Comparison of ENCODE assay signal across 11 cellular contexts in genomic region chr17:46832945-46833839, GRCh38. TPM values are rescaled to one million over a fixed set of nuclear protein-coding genes. Genes with fewer than 3 reads are reported as not detected.
DNase-seq lines count a peak whose midpoint lies in the region; ATAC-seq, FAIRE-seq and TF ChIP-seq lines count a peak whose summit lies in the region.
"Had no signal": no experiment of that assay in that cellular context is flagged by ENCODE, and none has a peak within 500 bp of the region (broad histone marks: within the 10 kb centered on the region; RNA-seq: fewer than 3 reads in every experiment).

No MANE protein-coding gene starts in this region.

- H3K4me1 ChIP-seq in PC-3 (ENCODE audit: insufficient read depth, low read length): peaks cover 9% of the 10 kb centered on the region; the same call in 1 of the 2 replicates
- peaks cover 3 to 35% (median 13%) of the 10 kb centered on the region in 3 donors for H3K4me1 ChIP-seq in esophagus squamous epithelium
- H3K4me1 ChIP-seq in neural progenitor cell: peaks cover 15% of the 10 kb centered on the region
- no peaks in the 10 kb centered on the region for H3K4me1 ChIP-seq in small intestine (ENCODE audit: control insufficient read depth in 2 of 2, insufficient read depth in 1 of 2, low read depth in 1 of 2, low read length in 1 of 2)

- peaks cover 37% of the 10 kb centered on the region for H3K27me3 Mint-ChIP-seq in neural progenitor cell (ENCODE audit: insufficient read depth, low read depth)

- POLR2A ChIA-PET in PC-3 (lab: Charles Lee; ENCODE audit: unreplicated experiment): interaction anchor here (0.6 to 0.7 kb wide), 2 partner anchors 21 to 74 kb away, joined by 3 to 4 read pairs; no protein-coding TSS in a partner anchor

- no peak overlapping the region for H3K4me3 ChIP-seq in PC-3 (ENCODE audit: low read length)
- peak overlapping the region in 1 of 4 donors; percentile 32 for H3K4me3 ChIP-seq in esophagus squamous epithelium
- H3K4me3 ChIP-seq in neural progenitor cell: no peak overlapping the region
- no peak overlapping the region for H3K4me3 ChIP-seq in small intestine (ENCODE audit: low read depth in 1 of 2, low read length in 2 of 2)
- H3K4me3 ChIP-seq in coronary artery: no peak overlapping the region

- H3K79me2 ChIP-seq in PC-3 (ENCODE audit: low read length): no peaks in the 10 kb centered on the region
- H3K79me2 ChIP-seq in neural progenitor cell (ENCODE audit: low read depth): no peaks in the 10 kb centered on the region

- H4K20me1 ChIP-seq in PC-3 (ENCODE audit: low read length): no peaks in the 10 kb centered on the region
- peaks cover 55% of the 10 kb centered on the region for H4K20me1 ChIP-seq in neural progenitor cell (ENCODE audit: low read depth)

- peak overlapping the region; percentile 100 for H3K27ac Mint-ChIP-seq in neural progenitor cell

- H3K4me3 Mint-ChIP-seq in neural progenitor cell: peak overlapping the region; percentile 79

- intact Hi-C loops in PC-3 (cut with micrococcal nuclease) (no loop called here), esophagus squamous epithelium (cut with DNase I) (no loop called here), left colon (cut with DNase I, micrococcal nuclease) (no loop called here)

- H3K4me2 ChIP-seq in PC-3 (ENCODE audit: low read length) (no peak overlapping the region), neural progenitor cell (peak overlapping the region; percentile 75)

- H3K36me3 Mint-ChIP-seq in neural progenitor cell: no peaks in the 10 kb centered on the region

- FAIRE-seq in small intestine (lab: Jason Lieb, UNC): no peak
- FAIRE-seq: G401.6 had no signal

- no peaks in the 10 kb centered on the region for H3K9me3 ChIP-seq in PC-3 (ENCODE audit: low read length)
- H3K9me3 ChIP-seq in esophagus squamous epithelium: no peaks in the 10 kb centered on the region
- no peaks in the 10 kb centered on the region for H3K9me3 ChIP-seq in neural progenitor cell (ENCODE audit: low read depth)
- no peaks in the 10 kb centered on the region for H3K9me3 ChIP-seq in small intestine (ENCODE audit: control insufficient read depth, low read depth)

- H3K4me1 Mint-ChIP-seq in neural progenitor cell: peaks cover 69% of the 10 kb centered on the region

- H2AFZ ChIP-seq in PC-3 (ENCODE audit: low read length) (peak overlapping the region; percentile 18; the same call in 1 of the 2 replicates), neural progenitor cell (replicated peaks) (no peak overlapping the region)

- peak; percentile 70 for ATAC-seq in PC-3
- ATAC-seq in left colon: no peak

- H3K9me3 Mint-ChIP-seq in neural progenitor cell: no peaks in the 10 kb centered on the region

- no peak overlapping the region for H3K9ac ChIP-seq in PC-3 (ENCODE audit: low read length)
- H3K9ac ChIP-seq in neural progenitor cell: no peak overlapping the region

- TF ChIP-seq CTCF in PC-3 (conservative IDR thresholded peaks at IDR 0.05; ENCODE audit: low read depth, low read length): no peak
- TF ChIP-seq CTCF in esophagus squamous epithelium (IDR thresholded peaks at IDR 0.05): no peak
- TF ChIP-seq CTCF in neural progenitor cell (IDR thresholded peaks at IDR 0.05): no peak
- TF ChIP-seq CTCF in coronary artery (IDR thresholded peaks at IDR 0.05): no peak

- H3F3A ChIP-seq in PC-3 (ENCODE audit: low read length, unreplicated experiment): no peaks in the 10 kb centered on the region
- H3F3A ChIP-seq in neural progenitor cell (ENCODE audit: low read depth): no peaks in the 10 kb centered on the region

- no peak for TF ChIP-seq POLR2A in esophagus squamous epithelium (IDR thresholded peaks at IDR 0.05)

- WGBS in esophagus squamous epithelium, 2 donors: 32 to 46% methylated on average over 10 to 11 of the region's 17 CpGs
- WGBS in small intestine, 3 donors: 69 to 73% (median 70%) methylated on average over 17 of the region's 17 CpGs

- BruUV-seq in PC-3 (replicated peaks; lab: Mats Ljungman, UMichigan): no TSS peak

- H3K27ac ChIP-seq in PC-3 (ENCODE audit: low read length): no peak overlapping the region
- H3K27ac ChIP-seq in esophagus squamous epithelium: peak overlapping the region; percentile 44 to 61 (median 57)
- H3K27ac ChIP-seq in neural progenitor cell: no peak overlapping the region
- H3K27ac ChIP-seq in small intestine (ENCODE audit: low read depth in 1 of 2, low read length in 1 of 2): no peak overlapping the region
- H3K27ac ChIP-seq in coronary artery: no peak overlapping the region

- CTCF ChIA-PET in PC-3 (lab: Charles Lee): interaction anchor here (0.5 to 1.0 kb wide), 3 partner anchors 9 to 113 kb away, joined by 3 to 9 read pairs (median 5); no protein-coding TSS in a partner anchor

- no peaks in the 10 kb centered on the region for H3K9me2 ChIP-seq in PC-3 (replicated peaks; ENCODE audit: low read length)

- DNase-seq in EL (peak; percentile 63), PC-3 (peak; percentile 59), esophagus squamous epithelium (lab: John Stamatoyannopoulos, UW) (no peak), neural progenitor cell (ENCODE audit: low spot score) (peak; percentile 33), small intestine (no peak), left colon (no peak), coronary artery (ENCODE audit: low spot score) (no peak), NCI-H128 (lab: John Stamatoyannopoulos, UW; ENCODE audit: unreplicated experiment) (no peak)
- DNase-seq: activated gamma-delta T cell had no signal

- H3K27me3 ChIP-seq in PC-3 (ENCODE audit: low read length): no peaks in the 10 kb centered on the region
- H3K27me3 ChIP-seq in esophagus squamous epithelium: peaks cover 0 to 28% (median 0%) of the 10 kb centered on the region in 4 donors
- H3K27me3 ChIP-seq in neural progenitor cell: peaks cover 85% of the 10 kb centered on the region
- no peaks in the 10 kb centered on the region for H3K27me3 ChIP-seq in small intestine (ENCODE audit: control insufficient read depth in 2 of 2, insufficient read depth in 2 of 2, low read length in 2 of 2)

- H3K36me3 ChIP-seq in PC-3 (ENCODE audit: low read depth, low read length): no peaks in the 10 kb centered on the region
- no peaks in the 10 kb centered on the region for H3K36me3 ChIP-seq in esophagus squamous epithelium
- H3K36me3 ChIP-seq in neural progenitor cell: no peaks in the 10 kb centered on the region
- no peaks in the 10 kb centered on the region for H3K36me3 ChIP-seq in small intestine (ENCODE audit: control insufficient read depth in 2 of 2, insufficient read depth in 2 of 2, low read length in 2 of 2)

RNA-seq across cellular contexts. Expression of gene WNT3, which starts 14.7 kb away (rescaled TPM):
- total RNA-seq in PC-3 (2014; rRNA removed) (4.9 and 5.7 TPM in 2 replicates), esophagus squamous epithelium (1 to 10 TPM in 3 of 4 donors, under 1 TPM in 1; 0.49 to 3.5 (median 2.2) TPM), neural progenitor cell (ENCODE audit: low replicate concordance) (1.1 and 1.7 TPM in 2 replicates), left colon (under 1 TPM; 0.39 to 0.95 TPM)
- 1 to 10 TPM; 2.9 to 8.9 (median 5.4) TPM for polyA plus RNA-seq in small intestine

RNA-seq across cellular contexts. Expression of gene WNT9B, which starts 18.2 kb away (rescaled TPM):
- total RNA-seq in PC-3 (2014; rRNA removed) (not detected in 2 replicates), esophagus squamous epithelium (under 1 TPM in 2 of 4 donors, not detected in 2; 0.19 to 0.26 TPM), neural progenitor cell (ENCODE audit: low replicate concordance) (0.12 TPM in 1 of 2 replicates, not detected in the other), left colon (not detected)
- polyA plus RNA-seq in small intestine: under 1 TPM; 0.22 to 0.63 (median 0.54) TPM
- total RNA-seq: lung microvascular endothelial cell had no signal

Comparison
In these comparisons a context has a peak if more than half of its experiments do, and no peak if none do; other contexts are left out.
1. DNase-seq: peak in EL (single experiment), PC-3 (single experiment) and neural progenitor cell (single experiment); none in esophagus squamous epithelium (single experiment), small intestine (single experiment), left colon (0 of 2), coronary artery (single experiment) and NCI-H128 (single experiment).
2. H3K27ac ChIP-seq: peak in esophagus squamous epithelium (4 of 4); none in PC-3 (single experiment), neural progenitor cell (single experiment), small intestine (0 of 2) and coronary artery (0 of 2).